In the genomic region with DNA sequence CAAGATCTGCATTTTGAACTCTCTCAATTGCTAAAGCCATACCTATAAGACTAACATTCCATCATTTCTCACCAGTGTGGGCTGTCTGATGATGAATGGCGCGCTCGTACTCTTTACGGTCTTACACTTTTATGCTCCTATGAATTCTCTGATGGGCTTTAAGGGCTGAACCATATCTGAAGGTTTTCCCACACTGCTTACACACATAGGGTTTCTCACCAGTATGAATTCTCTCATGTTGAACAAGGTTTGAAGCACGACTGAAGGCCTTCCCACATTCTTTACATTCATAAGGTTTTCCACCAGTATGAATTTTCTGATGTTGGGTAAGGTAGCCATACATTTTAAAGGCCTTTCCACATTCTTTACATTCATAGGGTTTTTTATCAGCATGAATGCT, we compare ENCODE assay signal across 36 cellular contexts.
"Had no signal": no experiment of that assay in that cellular context is flagged by ENCODE, and none has a peak within 500 bp of the region (broad histone marks: within the 10 kb centered on the region; RNA-seq: fewer than 3 reads in every experiment).

No MANE protein-coding gene starts in this region.

- ATAC-seq: activated CD8-positive, alpha-beta T cell treated with anti-CD3 and anti-CD28 coated beads for 36 hours; Right ventricle myocardium inferior; SK-N-SH treated with all-trans-retinoic acid at 6 μM for 48 hours had no signal

- H3K27me3 Mint-ChIP-seq: activated CD8-positive, alpha-beta T cell treated with anti-CD3 and anti-CD28 coated beads for 36 hours; activated naive CD4-positive, alpha-beta T cell treated with anti-CD3 and anti-CD28 coated beads, Interleukin-2, amount 50 U/mL, for 24 hours; activated naive CD8-positive, alpha-beta T cell treated with anti-CD3 and anti-CD28 coated beads, Interleukin-2, amount 10 ng/mL, durations not matched to agents 7 days and 5 days; activated T-cell treated with anti-CD3 and anti-CD28 coated beads, Interleukin-2, amount 50 U/mL, for 24 hours had no signal

- H3K27ac ChIP-seq: adrenal gland, brain microvascular endothelial cell, PC-9, RWPE1, WERI-Rb-1 had no signal

- H3K4me1 Mint-ChIP-seq: activated naive CD4-positive, alpha-beta T cell treated with anti-CD3 and anti-CD28 coated beads, Interleukin-2, amount 50 U/mL, for 24 hours; activated naive CD8-positive, alpha-beta T cell treated with anti-CD3 and anti-CD28 coated beads, Interleukin-2, amount 10 ng/mL, durations not matched to agents 7 days and 5 days had no signal

- DNase-seq: activated CD4-positive, alpha-beta T cell treated with anti-CD3 and anti-CD28 coated beads for 1 hour; activated CD4-positive, alpha-beta T cell treated with anti-CD3 and anti-CD28 coated beads for 48 hours; activated CD4-positive, alpha-beta T cell treated with anti-CD3 and anti-CD28 coated beads, Interleukin-2, amount 50 U/mL, for 4 hours; activated CD4-positive, CD25-positive, alpha-beta regulatory T cell; activated gamma-delta T cell; activated naive CD4-positive, alpha-beta T cell treated with Interleukin-2 at 50 U/mL for 16 hours; activated naive CD8-positive, alpha-beta T cell treated with anti-CD3 and anti-CD28 coated beads, Interleukin-2, amount 10 ng/mL, durations not matched to agents 7 days and 5 days; activated T-cell treated with anti-CD3 and anti-CD28 coated beads, Interleukin-2, amount 50 U/mL, for 24 hours; adrenal gland; aorta; brain microvascular endothelial cell; central memory CD4-positive, alpha-beta T cell; NCI-H1092 treated with DMSO at 0.1 percent for 48 hours; NCI-H1417; NCI-H146; NCI-H187; NCI-H2029 treated with DMSO at 0.1 percent for 48 hours; NCI-H2107; NCI-H2171; NCI-H510A; NCI-H526; NCI-H748 treated with DMSO at 0.1 percent for 48 hours; NK-92 treated with Interleukin-12 subunit alpha and Interleukin-12 subunit beta, amount 100 ng/mL, for 24 hours; PC-9; SIG-M5; SW 1271; T-helper 1 cell; T-helper 9 cell; WERI-Rb-1 had no signal

- H3K4me3 Mint-ChIP-seq: activated CD8-positive, alpha-beta T cell treated with anti-CD3 and anti-CD28 coated beads for 36 hours; activated naive CD4-positive, alpha-beta T cell treated with anti-CD3 and anti-CD28 coated beads, Interleukin-2, amount 50 U/mL, for 24 hours; activated naive CD8-positive, alpha-beta T cell treated with anti-CD3 and anti-CD28 coated beads, Interleukin-2, amount 10 ng/mL, durations not matched to agents 7 days and 5 days; activated T-cell treated with anti-CD3 and anti-CD28 coated beads, Interleukin-2, amount 50 U/mL, for 24 hours had no signal

- H3K4me2 ChIP-seq: PC-9 had no signal

- H2AFZ ChIP-seq: PC-9 had no signal

- H3K27me3 ChIP-seq: adrenal gland, brain microvascular endothelial cell had no signal

- FAIRE-seq: RCC 7860 had no signal

- H3K27ac Mint-ChIP-seq: activated CD8-positive, alpha-beta T cell treated with anti-CD3 and anti-CD28 coated beads for 36 hours; activated naive CD4-positive, alpha-beta T cell treated with anti-CD3 and anti-CD28 coated beads, Interleukin-2, amount 50 U/mL, for 24 hours; activated naive CD8-positive, alpha-beta T cell treated with anti-CD3 and anti-CD28 coated beads, Interleukin-2, amount 10 ng/mL, durations not matched to agents 7 days and 5 days; activated T-cell treated with anti-CD3 and anti-CD28 coated beads, Interleukin-2, amount 50 U/mL, for 24 hours; activated T-helper 2 cell treated with anti-CD3 and anti-CD28 coated beads, Interferon-gamma antibody, Interleukin-2, Interleukin-4, amounts not matched to agents 10 μg/mL and 5 μg/mL and 100 μg/mL, durations not matched to agents 14 hours and 24 hours and 36 hours had no signal

- H3K4me3 ChIP-seq: adrenal gland, PC-9 had no signal

- H3K4me1 ChIP-seq: adrenal gland had no signal
